In genomic region chr3:141110322-141110721, GRCh38 we compare ENCODE assay signal across 20 cellular contexts. TPM values are rescaled to one million over a fixed set of nuclear protein-coding genes. Genes with fewer than 3 reads are reported as not detected.
DNase-seq lines count a peak whose midpoint lies in the region; ATAC-seq, FAIRE-seq and TF ChIP-seq lines count a peak whose summit lies in the region.
"Had no signal": no experiment of that assay in that cellular context is flagged by ENCODE, and none has a peak within 500 bp of the region (broad histone marks: within the 10 kb centered on the region; RNA-seq: fewer than 3 reads in every experiment).

No MANE protein-coding gene starts in this region.

- intact Hi-C loops in HepG2 (cut with micrococcal nuclease; ENCODE audit: unreplicated experiment) (no loop called here), right lobe of liver (cut with DNase I) (no loop called here), aorta (cut with DNase I) (no loop called here)

- H3K27me3 ChIP-seq in HepG2 (ENCODE audit: control insufficient read depth in 1 of 2, insufficient read depth in 2 of 2, low read length in 2 of 2) (peaks cover 0 to 3% of the 10 kb centered on the region in 2 experiments; a peak in 1 of 5 replicates), right lobe of liver (no peaks in the 10 kb centered on the region), SJCRH30 (no peaks in the 10 kb centered on the region), aorta (ENCODE audit: control insufficient read depth in 1 of 2, insufficient read depth in 2 of 2, low read length in 1 of 2) (no peaks in the 10 kb centered on the region)
- H3K27me3 ChIP-seq: BE2C had no signal

- no peaks in the 10 kb centered on the region for H3K9me3 Mint-ChIP-seq in nephron

- TF ChIP-seq EP300 in HepG2 (IDR thresholded peaks at IDR 0.05; ENCODE audit: low read depth in 2 of 2, low read length in 2 of 2) (no peak), HepG2 (CRISPR knock-in tag; IDR thresholded peaks at IDR 0.05; ENCODE audit: borderline replicate concordance) (no peak)

- FAIRE-seq in HepG2 (lab: Jason Lieb, UNC), result no peak
- FAIRE-seq: A549, G401.6, GM12891, HTR-8/SVneo had no signal

- TF ChIP-seq CTCF in HepG2 (CRISPR knock-in tag; IDR thresholded peaks at IDR 0.05) (no peak), right lobe of liver (IDR thresholded peaks at IDR 0.05) (no peak), nephron (IDR thresholded peaks at IDR 0.05; ENCODE audit: unreplicated experiment in 3 of 3) (no peak)

- no peak overlapping the region for H2AFZ ChIP-seq in HepG2 (ENCODE audit: low read length)
- H2AFZ ChIP-seq: GM23338 had no signal

- H3K27ac Mint-ChIP-seq in nephron, result peak overlapping the region; percentile 73 to 95 (median 81)
- H3K27ac Mint-ChIP-seq: CD4-positive, alpha-beta memory T cell; GM23338 had no signal

- CTCF ChIA-PET in HepG2 (lab: Yijun Ruan, JAX; ENCODE audit: low intra/inter-chr PET ratio, low total read pairs), result no interaction called here

- no peak overlapping the region for H3K4me3 Mint-ChIP-seq in nephron
- H3K4me3 Mint-ChIP-seq: CD4-positive, alpha-beta memory T cell; GM23338 had no signal

- H3K36me3 ChIP-seq in HepG2 (replicated peaks in 1 of 2; ENCODE audit: control insufficient read depth in 1 of 2, insufficient read depth in 2 of 2, low read length in 2 of 2) (no peaks in the 10 kb centered on the region), right lobe of liver (no peaks in the 10 kb centered on the region), SJCRH30 (peaks cover 19% of the 10 kb centered on the region), aorta (ENCODE audit: control insufficient read depth in 1 of 2, insufficient read depth in 2 of 2, low read length in 1 of 2) (no peaks in the 10 kb centered on the region)

- DNase-seq in HepG2 (ENCODE audit: low spot score), result no peak
- DNase-seq in right lobe of liver, result no peak
- DNase-seq in SJCRH30, result no peak
- no peak for DNase-seq in aorta
- DNase-seq in NCI-H2107 (lab: John Stamatoyannopoulos, UW), result no peak
- DNase-seq: BE2C; CD4-positive, alpha-beta memory T cell; DMS79; EL; H7 had no signal

- no peaks in the 10 kb centered on the region for H3K79me2 ChIP-seq in HepG2 (ENCODE audit: insufficient read depth, low read length)

- no peak overlapping the region for H3K4me2 ChIP-seq in HepG2 (ENCODE audit: low read depth, low read length)
- H3K4me2 ChIP-seq: A549, GM23338 had no signal

- H4K20me1 ChIP-seq in HepG2 (ENCODE audit: insufficient read depth, low read length), result no peaks in the 10 kb centered on the region

- ATAC-seq in HepG2 (no peak), right lobe of liver (no peak), aorta (ENCODE audit: low FRiP score) (no peak), esophagus mucosa (no peak), HG02623 (IDR thresholded peaks at IDR 0.05; ENCODE audit: unreplicated experiment) (no peak)
- ATAC-seq: A549, GM23338 had no signal

- H3K4me1 ChIP-seq in HepG2 (ENCODE audit: insufficient read depth, low read length), result no peaks in the 10 kb centered on the region
- no peaks in the 10 kb centered on the region for H3K4me1 ChIP-seq in right lobe of liver
- peaks cover 61% of the 10 kb centered on the region for H3K4me1 ChIP-seq in SJCRH30
- H3K4me1 ChIP-seq in aorta (ENCODE audit: control insufficient read depth in 1 of 2, insufficient read depth in 2 of 2, low read length in 2 of 2), result no peaks in the 10 kb centered on the region
- H3K4me1 ChIP-seq: A549 had no signal

- in situ Hi-C loops in HepG2 (cut with HindIII; ENCODE audit: extremely low pct_ligation_motif_present, low pct_unique_long_range_greater_than_20kb), result no loop called here

- H3K4me3 ChIP-seq in HepG2 (replicated peaks in 1 of 3; ENCODE audit: insufficient read depth in 1 of 3, low read depth in 2 of 3, low read length in 3 of 3) (no peak overlapping the region), right lobe of liver (no peak overlapping the region), SJCRH30 (no peak overlapping the region), aorta (ENCODE audit: low read length in 2 of 2) (no peak overlapping the region)
- H3K4me3 ChIP-seq: A549, GM23338 had no signal

- no TSS peak for BruUV-seq in HepG2 (replicated peaks; lab: Mats Ljungman, UMichigan)

- H3K9me3 ChIP-seq in HepG2 (ENCODE audit: low read length) (no peaks in the 10 kb centered on the region), right lobe of liver (no peaks in the 10 kb centered on the region), SJCRH30 (replicated peaks) (peaks cover 4% of the 10 kb centered on the region), aorta (ENCODE audit: control insufficient read depth, low read length) (no peaks in the 10 kb centered on the region)
- H3K9me3 ChIP-seq: A549, BE2C had no signal

- H3K27ac ChIP-seq in HepG2 (ENCODE audit: extremely low read length, insufficient read depth, low read length), result no peak overlapping the region
- H3K27ac ChIP-seq in right lobe of liver, result no peak overlapping the region
- H3K27ac ChIP-seq in SJCRH30, result peak overlapping the region; percentile 75
- peak overlapping the region; percentile 12 to 47 for H3K27ac ChIP-seq in aorta (ENCODE audit: low read depth in 1 of 2, low read length in 2 of 2)
- H3K27ac ChIP-seq: A549, C4-2B had no signal

- peaks cover 65% of the 10 kb centered on the region for H3K4me1 Mint-ChIP-seq in nephron
- H3K4me1 Mint-ChIP-seq: CD4-positive, alpha-beta memory T cell had no signal

- no peak overlapping the region for H3K9ac ChIP-seq in HepG2 (ENCODE audit: insufficient read depth, low read depth, low read length)

- peaks cover 24% of the 10 kb centered on the region for H3K36me3 Mint-ChIP-seq in nephron (ENCODE audit: low read depth)
- H3K36me3 Mint-ChIP-seq: CD4-positive, alpha-beta memory T cell had no signal

- POLR2A ChIA-PET in HepG2 (lab: Yijun Ruan, JAX), result no interaction called here

- no peak for TF ChIP-seq POLR2A in HepG2 (IDR thresholded peaks at IDR 0.05; ENCODE audit: insufficient read depth in 1 of 2, low read depth in 2 of 2, low read length in 2 of 2)
- no peak for TF ChIP-seq POLR2A in right lobe of liver (IDR thresholded peaks at IDR 0.05)

- peaks cover 4% of the 10 kb centered on the region for H3K27me3 Mint-ChIP-seq in nephron (ENCODE audit: low read depth)

- TF ChIP-seq RAD21 in HepG2 (CRISPR knock-in tag; IDR thresholded peaks at IDR 0.05), result no peak

TF ChIP-seq in HepG2, 621 proteins besides CTCF, POLR2A, EP300 and RAD21 (continues in another document):
- no peak for TF ChIP-seq ETS1 (CRISPR knock-in tag; IDR thresholded peaks at IDR 0.05)
- TF ChIP-seq RXRA (CRISPR knock-in tag; IDR thresholded peaks at IDR 0.05), result no peak
- no peak for TF ChIP-seq FOXK2 (IDR thresholded peaks at IDR 0.05)
- no peak for TF ChIP-seq EED (CRISPR knock-in tag; IDR thresholded peaks at IDR 0.05)
- TF ChIP-seq ZNF12 (CRISPR knock-in tag; IDR thresholded peaks at IDR 0.05), result peak; percentile 97
- no peak for TF ChIP-seq ZNF660 (CRISPR knock-in tag; IDR thresholded peaks at IDR 0.05; ENCODE audit: borderline replicate concordance, low read depth)

RNA-seq across cellular contexts. Expression of gene SPSB4, which starts 59.2 kb away (rescaled TPM):
- total RNA-seq in HepG2 (2016; rRNA removed; fragmentation: Illumina TruSeq; extraction: Trizol) (not detected in 2 replicates), right lobe of liver (1 to 10 TPM in 1 of 6 experiments, under 1 TPM in 2, not detected in 3; 0.62 to 1.0 (median 0.98) TPM), aorta (1 to 10 TPM; 1.0 to 2.0 TPM), esophagus mucosa (not detected)
- not detected in 2 replicates for total RNA-seq in HepG2 (2016; cell fraction: cytosol; rRNA removed; fragmentation: Illumina TruSeq; extraction: Trizol; ENCODE audit: low read depth)
- total RNA-seq in HepG2 (2016; cell fraction: insoluble cytoplasmic fraction; rRNA removed; fragmentation: Illumina TruSeq; extraction: Trizol), result not detected in 2 replicates
- not detected in 2 replicates for total RNA-seq in HepG2 (2016; cell fraction: membrane; rRNA removed; fragmentation: Illumina TruSeq; extraction: Trizol)
- not detected in 2 replicates for total RNA-seq in HepG2 (2016; cell fraction: nucleus; rRNA removed; fragmentation: Illumina TruSeq; extraction: Trizol)
- polyA plus RNA-seq in HepG2 (2011; rRNA removed) (not detected in 2 replicates), aorta (under 1 TPM in 1 of 2 donors, not detected in 1; 0.13 TPM)
- polyA plus RNA-seq in HepG2 (2011; cell fraction: cytosol; rRNA removed), result not detected in 2 replicates
- not detected in 2 replicates for polyA plus RNA-seq in HepG2 (2011; cell fraction: nucleus; rRNA removed)
- polyA plus RNA-seq in HepG2 (2012), result not detected in 2 replicates
- polyA plus RNA-seq in HepG2 (2016; cell fraction: cytosol; fragmentation: Illumina TruSeq; extraction: Trizol; ENCODE audit: low read depth), result not detected in 2 replicates
- polyA plus RNA-seq in HepG2 (2016; cell fraction: insoluble cytoplasmic fraction; fragmentation: Illumina TruSeq; extraction: Trizol; ENCODE audit: low read depth), result not detected in 2 replicates
- not detected in 2 replicates for polyA plus RNA-seq in HepG2 (2016; cell fraction: membrane; fragmentation: Illumina TruSeq; extraction: Trizol; ENCODE audit: low read depth)
- not detected in 2 replicates for polyA plus RNA-seq in HepG2 (2016; cell fraction: nucleus; fragmentation: Illumina TruSeq; extraction: Trizol; ENCODE audit: insufficient read depth, low read depth)
- not detected in 2 replicates for polyA minus RNA-seq in HepG2 (2011; rRNA and poly(A)+ RNA removed; ENCODE audit: low replicate concordance)
- polyA minus RNA-seq in HepG2 (2011; cell fraction: cytosol; rRNA and poly(A)+ RNA removed), result not detected in 2 replicates
- polyA minus RNA-seq in HepG2 (2011; cell fraction: nucleus; rRNA and poly(A)+ RNA removed), result not detected in 2 replicates
- total RNA-seq in SJCRH30 (2014; rRNA removed; shearing (Covaris generic)), result 101 and 106 TPM in 2 replicates
- total RNA-seq: CD4-positive, alpha-beta memory T cell had no signal
- polyA plus RNA-seq: AG04450; CD4-positive, alpha-beta memory T cell had no signal

Comparison
In these comparisons a context has a peak if more than half of its experiments do, and no peak if none do; other contexts are left out.
1. H3K27ac ChIP-seq: peak in SJCRH30 (single experiment) and aorta (2 of 2); none in HepG2 (single experiment) and right lobe of liver (0 of 3).
2. RNA of gene SPSB4, which starts 59.2 kb away (total RNA-seq): 101 to 106 TPM in SJCRH30; 1.0 to 2.0 TPM in aorta, 0.62 to 1.0 TPM in right lobe of liver, not detected in HepG2 and not detected in esophagus mucosa (single experiment); every median in the first group is over 10 times any median in the second.